Comparison of ENCODE assay signal across 8 cellular contexts in the genomic region with DNA sequence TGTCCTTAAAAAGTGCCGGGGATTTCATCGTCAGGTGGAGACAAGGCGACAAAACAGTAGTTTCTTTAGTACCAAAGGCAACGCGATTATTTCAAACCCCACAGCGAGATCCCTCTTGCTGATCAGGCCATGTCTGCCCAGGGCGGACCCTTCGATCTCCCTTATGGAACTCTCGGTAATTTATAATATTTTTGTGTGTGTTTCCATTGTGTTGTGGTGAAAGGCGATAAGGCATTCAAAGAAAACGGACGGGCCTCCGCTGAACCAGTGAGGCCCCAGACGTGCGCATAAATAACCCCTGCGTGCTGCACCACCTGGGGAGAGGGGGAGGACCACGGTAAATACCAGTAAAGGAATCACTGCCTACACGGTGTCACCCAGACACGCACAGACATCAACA. TPM values are rescaled to one million over a fixed set of nuclear protein-coding genes. Genes with fewer than 3 reads are reported as not detected.
DNase-seq lines count a peak whose midpoint lies in the region; ATAC-seq and TF ChIP-seq lines count a peak whose summit lies in the region.

No MANE protein-coding gene starts in this region.

- in situ Hi-C loops in GM13976 (cut with MboI; ENCODE audit: low sequenced_read_pairs, unreplicated experiment): loop anchor here (10.0 to 25.0 kb wide), 5 partner anchors 101 to 1272 kb away; a partner anchor contains a TSS

- ATAC-seq in activated naive CD8-positive, alpha-beta T cell treated with anti-CD3 and anti-CD28 coated beads, Interleukin-2, amount 50 U/mL, for 24 hours: no peak
- ATAC-seq in naive B cell (ENCODE audit: low read depth in 2 of 2): no peak
- no peak for ATAC-seq in GM21529 (IDR thresholded peaks at IDR 0.05; ENCODE audit: unreplicated experiment)
- ATAC-seq in GM18505 (IDR thresholded peaks at IDR 0.05; ENCODE audit: unreplicated experiment): no peak

- H3K36me3 Mint-ChIP-seq in Caco-2 (ENCODE audit: insufficient read depth, unreplicated experiment) (no peaks in the 10 kb centered on the region), naive B cell (peaks cover 0 to 1% of the 10 kb centered on the region in 2 donors)
- no peaks in the 10 kb centered on the region for H3K36me3 Mint-ChIP-seq in activated naive CD8-positive, alpha-beta T cell treated with anti-CD3 and anti-CD28 coated beads, Interleukin-2, amount 50 U/mL, for 24 hours (ENCODE audit: low read depth)

- H3K9me3 Mint-ChIP-seq in Caco-2 (ENCODE audit: unreplicated experiment) (no peaks in the 10 kb centered on the region), naive B cell (peaks cover 0 to 17% (median 6%) of the 10 kb centered on the region in 7 donors)
- no peaks in the 10 kb centered on the region for H3K9me3 Mint-ChIP-seq in activated naive CD8-positive, alpha-beta T cell treated with anti-CD3 and anti-CD28 coated beads, Interleukin-2, amount 50 U/mL, for 24 hours

- peak overlapping the region; percentile 68 for H3K9ac ChIP-seq in HUES6 (ENCODE audit: low read length)

- no peaks in the 10 kb centered on the region for H3K36me3 ChIP-seq in Caco-2 (ENCODE audit: control insufficient read depth, insufficient read depth, low read length)
- no peaks in the 10 kb centered on the region for H3K36me3 ChIP-seq in HUES6 (ENCODE audit: control insufficient read depth, insufficient read depth, low read length)

- no peak overlapping the region for H3K27ac Mint-ChIP-seq in Caco-2 (ENCODE audit: unreplicated experiment)
- H3K27ac Mint-ChIP-seq in activated naive CD8-positive, alpha-beta T cell treated with anti-CD3 and anti-CD28 coated beads, Interleukin-2, amount 50 U/mL, for 24 hours: peak overlapping the region; percentile 56
- peak overlapping the region in 4 of 6 donors; percentile 66 to 97 (median 90) for H3K27ac Mint-ChIP-seq in naive B cell

- H3K4me3 Mint-ChIP-seq in Caco-2 (ENCODE audit: unreplicated experiment): peak overlapping the region; percentile 95
- peak overlapping the region; percentile 68 for H3K4me3 Mint-ChIP-seq in activated naive CD8-positive, alpha-beta T cell treated with anti-CD3 and anti-CD28 coated beads, Interleukin-2, amount 50 U/mL, for 24 hours
- H3K4me3 Mint-ChIP-seq in naive B cell: peak overlapping the region; percentile 72 to 90 (median 82)

- H3K4me1 ChIP-seq in Caco-2 (peaks cover 7% of the 10 kb centered on the region; the same call in 1 of the 2 replicates), HUES6 (ENCODE audit: control insufficient read depth, insufficient read depth, low read length) (peaks cover 29% of the 10 kb centered on the region)

- H3K4me1 Mint-ChIP-seq in Caco-2 (ENCODE audit: low read depth, unreplicated experiment) (peaks cover 7% of the 10 kb centered on the region), naive B cell (peaks cover 29 to 56% (median 39%) of the 10 kb centered on the region in 3 donors)
- peaks cover 49% of the 10 kb centered on the region for H3K4me1 Mint-ChIP-seq in activated naive CD8-positive, alpha-beta T cell treated with anti-CD3 and anti-CD28 coated beads, Interleukin-2, amount 50 U/mL, for 24 hours

- no TSS peak for BruUV-seq in Caco-2 (replicated peaks; lab: Mats Ljungman, UMichigan)

- peaks cover 8% of the 10 kb centered on the region for H3K27me3 Mint-ChIP-seq in Caco-2 (ENCODE audit: insufficient read depth, unreplicated experiment)
- H3K27me3 Mint-ChIP-seq in activated naive CD8-positive, alpha-beta T cell treated with anti-CD3 and anti-CD28 coated beads, Interleukin-2, amount 50 U/mL, for 24 hours: peaks cover 75% of the 10 kb centered on the region
- H3K27me3 Mint-ChIP-seq in naive B cell: peaks cover 61 to 88% (median 63%) of the 10 kb centered on the region in 3 donors

- DNase-seq in Caco-2 (no peak), naive B cell (no peak), HuH-7 (ENCODE audit: low spot score) (no peak), GM13976 (ENCODE audit: low spot score) (no peak)
- DNase-seq in activated naive CD8-positive, alpha-beta T cell treated with anti-CD3 and anti-CD28 coated beads, Interleukin-2, amount 50 U/mL, for 24 hours: no peak

- H3K27me3 ChIP-seq in Caco-2 (replicated peaks; ENCODE audit: control insufficient read depth, insufficient read depth, low read length): no peaks in the 10 kb centered on the region
- peaks cover 73% of the 10 kb centered on the region for H3K27me3 ChIP-seq in HUES6 (ENCODE audit: control insufficient read depth, insufficient read depth, low read length)

- no peak overlapping the region; the same call in 1 of the 2 replicates for H3K27ac ChIP-seq in HUES6 (ENCODE audit: low read depth, low read length)

- H3K4me3 ChIP-seq in Caco-2 (ENCODE audit: low read depth, low read length) (peak overlapping the region; percentile 76), HUES6 (ENCODE audit: low read depth, low read length) (peak overlapping the region; percentile 76)

- intact Hi-C loops in Caco-2 (cut with micrococcal nuclease; ENCODE audit: unreplicated experiment): loop anchor here (1.0 to 10.0 kb wide), 4 partner anchors 231 to 454 kb away; no protein-coding TSS in a partner anchor

- H3K9me3 ChIP-seq in Caco-2 (no peaks in the 10 kb centered on the region), HUES6 (ENCODE audit: control insufficient read depth, insufficient read depth, low read depth, low read length) (no peaks in the 10 kb centered on the region)

- no peak for TF ChIP-seq POLR2A in GM18505 (IDR thresholded peaks at IDR 0.05; ENCODE audit: borderline replicate concordance, extremely low read depth, insufficient read depth, insufficient read length)

- CTCF ChIA-PET in Caco-2 (lab: Charles Lee): interaction anchor here (0.6 to 2.5 kb wide), 18 partner anchors 10 to 579 kb away, joined by 3 to 13 read pairs (median 6); a partner anchor contains a TSS

- POLR2A ChIA-PET in Caco-2 (lab: Charles Lee): no interaction called here

- no peak for TF ChIP-seq CTCF in Caco-2 (IDR thresholded peaks at IDR 0.05; ENCODE audit: insufficient read depth in 1 of 2, low read depth in 1 of 2, low read length in 1 of 2, severe bottlenecking in 1 of 2, unreplicated experiment in 1 of 2)
- TF ChIP-seq CTCF in GM13976 (IDR thresholded peaks at IDR 0.05; ENCODE audit: borderline replicate concordance, control extremely low read depth, extremely low read depth, insufficient read depth, missing control alignments): no peak

RNA-seq across cellular contexts. Expression of a gene that starts 1.4 kb away (rescaled TPM):
- 14.7 and 18.5 TPM in 2 replicates for total RNA-seq in Caco-2 (2022)
- polyA plus RNA-seq in naive B cell (ENCODE audit: low read depth in 6 of 6): not detected

RNA-seq across cellular contexts. Expression of a gene that starts 45.1 kb away (rescaled TPM):
- 3.1 and 3.3 TPM in 2 replicates for total RNA-seq in Caco-2 (2022)
- not detected for polyA plus RNA-seq in naive B cell (ENCODE audit: low read depth in 6 of 6)
